ENCODE assay signal across 30 cellular contexts in genomic region chr15:92687183-92687582, GRCh38. TPM values are rescaled to one million over a fixed set of nuclear protein-coding genes. Genes with fewer than 3 reads are reported as not detected.
DNase-seq lines count a peak whose midpoint lies in the region; ATAC-seq, FAIRE-seq and TF ChIP-seq lines count a peak whose summit lies in the region.
"Had no signal": no experiment of that assay in that cellular context is flagged by ENCODE, and none has a peak within 500 bp of the region (broad histone marks: within the 10 kb centered on the region; RNA-seq: fewer than 3 reads in every experiment).

No MANE protein-coding gene starts in this region.

- no peak overlapping the region for H3K4me3 ChIP-seq in mammary epithelial cell (replicated peaks in 1 of 3; ENCODE audit: insufficient read depth in 1 of 3, low read depth in 2 of 3, low read length in 3 of 3)
- no peak overlapping the region for H3K4me3 ChIP-seq in right cardiac atrium (ENCODE audit: low read length)
- H3K4me3 ChIP-seq: SJCRH30, tibial nerve had no signal

- H3K4me1 ChIP-seq in mammary epithelial cell (ENCODE audit: insufficient read depth, low read length) (no peaks in the 10 kb centered on the region), right cardiac atrium (ENCODE audit: control insufficient read depth, insufficient read depth, low read length) (no peaks in the 10 kb centered on the region)

- H4K20me1 ChIP-seq in mammary epithelial cell (ENCODE audit: insufficient read depth, low read length), result no peaks in the 10 kb centered on the region

- DNase-seq in LHCN-M2 (ENCODE audit: low read depth), result peak; percentile 89
- peak; percentile 36 for DNase-seq in astrocyte of the hippocampus (ENCODE audit: low read depth, low spot score)
- peak; percentile 83 for DNase-seq in glomerular visceral epithelial cell (ENCODE audit: extremely low spot score)
- DNase-seq in stimulated activated naive CD8-positive, alpha-beta T cell treated with anti-CD3 and anti-CD28 coated beads, Interleukin-15, Interleukin-2, amounts not matched to agents 100 U/mL and 50 U/mL, for 24 hours, result no peak
- DNase-seq in mammary epithelial cell, result no peak
- no peak for DNase-seq in right cardiac atrium
- no peak for DNase-seq in urothelium cell line (ENCODE audit: low spot score)
- DNase-seq: activated CD4-positive, alpha-beta T cell treated with anti-CD3 and anti-CD28 coated beads for 36 hours; activated CD8-positive, alpha-beta T cell treated with anti-CD3 and anti-CD28 coated beads, Interleukin-2, amount 10 ng/mL, durations not matched to agents 7 days and 5 days; activated naive CD4-positive, alpha-beta T cell treated with anti-CD3 and anti-CD28 coated beads, Interleukin-2, amount 50 U/mL, for 16 hours; COR-L47; DMS79; head of caudate nucleus; left ventricle myocardium superior; NCI-H1436; NCI-H2081 treated with DMSO at 0.1 percent for 48 hours; NCI-H226; posterior cingulate gyrus; SJCRH30; stimulated activated CD4-positive, alpha-beta T cell treated with anti-CD3 and anti-CD28 coated beads, Interleukin-12 subunit alpha, Interleukin-12 subunit beta, amount 100 ng/mL, for 4 hours; stimulated activated CD4-positive, alpha-beta T cell treated with anti-CD3 and anti-CD28 coated beads, Interleukin-4, amount 100 ng/mL, for 1 hour; SW 1271; T-helper 9 cell had no signal

- ATAC-seq in stimulated activated naive CD8-positive, alpha-beta T cell treated with anti-CD3 and anti-CD28 coated beads, Interleukin-15, Interleukin-2, amounts not matched to agents 100 U/mL and 50 U/mL, for 24 hours, result no peak
- ATAC-seq in right cardiac atrium, result no peak
- ATAC-seq: activated CD4-positive, alpha-beta T cell treated with anti-CD3 and anti-CD28 coated beads for 36 hours; activated CD8-positive, alpha-beta T cell treated with anti-CD3 and anti-CD28 coated beads, Interleukin-2, amount 10 ng/mL, durations not matched to agents 7 days and 5 days; left ventricle myocardium superior; sciatic nerve had no signal

- H3K9me3 ChIP-seq in mammary epithelial cell (replicated peaks; ENCODE audit: insufficient read depth, low read length) (no peaks in the 10 kb centered on the region), right cardiac atrium (ENCODE audit: control insufficient read depth, low read length) (no peaks in the 10 kb centered on the region)

- 91% methylated on average over 3 of the region's 3 CpGs for WGBS in mammary epithelial cell (ENCODE audit: low coverage, missing lambda C conversion rate)
- WGBS in right cardiac atrium, result 93% methylated on average over 3 of the region's 3 CpGs

- in situ Hi-C loops in mammary epithelial cell (cut with MboI; ENCODE audit: low sequenced_read_pairs in 2 of 2), result no loop called here

- no peak for FAIRE-seq in urothelium cell line (lab: Jason Lieb, UNC)
- FAIRE-seq: G401.6, H1, islet of Langerhans had no signal

- intact Hi-C loops in mammary epithelial cell (cut with micrococcal nuclease) (no loop called here), right cardiac atrium (cut with DNase I) (no loop called here)

- H3K79me2 ChIP-seq in mammary epithelial cell (ENCODE audit: insufficient read depth, low read length), result no peaks in the 10 kb centered on the region

- dilution Hi-C loops in mammary epithelial cell (cut with HindIII; ENCODE audit: low sequenced_read_pairs), result no loop called here

- no peak overlapping the region for H3K9ac ChIP-seq in mammary epithelial cell (ENCODE audit: insufficient read depth, low read length)

- TF ChIP-seq CTCF in mammary epithelial cell (conservative IDR thresholded peaks at IDR 0.05 in 1 of 2, IDR thresholded peaks at IDR 0.05 in 1 of 2; ENCODE audit: extremely low read depth in 1 of 2, insufficient read depth in 1 of 2, low read depth in 1 of 2, low read length in 2 of 2), result no peak

- CTCF ChIA-PET in mammary epithelial cell (lab: Charles Lee; ENCODE audit: low non-redundant PET), result no interaction called here

- no peak overlapping the region for H2AFZ ChIP-seq in mammary epithelial cell (ENCODE audit: low read depth, low read length)

- H3K27me3 ChIP-seq in mammary epithelial cell (ENCODE audit: insufficient read depth, low read length), result no peaks in the 10 kb centered on the region
- H3K27me3 ChIP-seq in right cardiac atrium (ENCODE audit: control insufficient read depth, insufficient read depth), result no peaks in the 10 kb centered on the region
- H3K27me3 ChIP-seq: SJCRH30, tibial nerve had no signal

- H3K27ac ChIP-seq in mammary epithelial cell (ENCODE audit: insufficient read depth, low read depth, low read length) (no peak overlapping the region), right cardiac atrium (ENCODE audit: low read length) (no peak overlapping the region)
- H3K27ac ChIP-seq: C4-2B, SJCRH30, tibial nerve, VCaP had no signal

- BruUV-seq in mammary epithelial cell (replicated peaks; lab: Mats Ljungman, UMichigan), result no TSS peak

- H3K4me2 ChIP-seq in mammary epithelial cell (ENCODE audit: insufficient read depth, low read depth, low read length), result no peak overlapping the region

- no peaks in the 10 kb centered on the region for H3K36me3 ChIP-seq in mammary epithelial cell (ENCODE audit: insufficient read depth, low read length)
- H3K36me3 ChIP-seq: SJCRH30, tibial nerve had no signal

RNA-seq across cellular contexts. Expression of gene FAM174B, which starts 31.6 kb away (rescaled TPM):
- 9.6 and 14.8 TPM in 2 replicates for total RNA-seq in LHCN-M2 (2014; rRNA removed)
- polyA plus RNA-seq in LHCN-M2 (2012), result 10.6 TPM
- total RNA-seq in mammary epithelial cell, result 1 to 10 TPM in 1 of 2 donors, under 1 TPM in 1; 0.87 to 1.7 TPM
- 0.44 TPM for polyA plus RNA-seq in mammary epithelial cell
- not detected for polyA minus RNA-seq in mammary epithelial cell
- total RNA-seq in right cardiac atrium, result 10 to 100 TPM in 2 of 4 donors, 1 to 10 TPM in 2; 6.7 to 13.2 (median 10.3) TPM
- 7.3 TPM for polyA plus RNA-seq in right cardiac atrium

Comparison
In these comparisons a context has a peak if more than half of its experiments do, and no peak if none do; other contexts are left out.
1. DNase-seq: peak in LHCN-M2 (single experiment), astrocyte of the hippocampus (single experiment) and glomerular visceral epithelial cell (single experiment); none in stimulated activated naive CD8-positive, alpha-beta T cell treated with anti-CD3 and anti-CD28 coated beads, Interleukin-15, Interleukin-2, amounts not matched to agents 100 U/mL and 50 U/mL, for 24 hours (single experiment), mammary epithelial cell (single experiment), right cardiac atrium (0 of 3) and urothelium cell line (single experiment).